8 cellular contexts compared by ENCODE assay signal in genomic region chr19:1258707-1259205, GRCh38. TPM values are rescaled to one million over a fixed set of nuclear protein-coding genes. Genes with fewer than 3 reads are reported as not detected.
DNase-seq lines count a peak whose midpoint lies in the region; ATAC-seq and TF ChIP-seq lines count a peak whose summit lies in the region.

No MANE protein-coding gene starts in this region.

- H3K4me3 Mint-ChIP-seq in activated naive CD4-positive, alpha-beta T cell treated with anti-CD3 and anti-CD28 coated beads, Interleukin-2, amount 50 U/mL, for 24 hours, result peak overlapping the region; percentile 86
- peak overlapping the region; percentile 86 for H3K4me3 Mint-ChIP-seq in activated naive CD8-positive, alpha-beta T cell treated with anti-CD3 and anti-CD28 coated beads for 36 hours
- H3K4me3 Mint-ChIP-seq in type B pancreatic cell, result peak overlapping the region; percentile 59

- H3K27ac ChIP-seq in lung (ENCODE audit: low read depth in 1 of 2, low read length in 1 of 2), result peak overlapping the region; percentile 83 to 97

- peak overlapping the region; percentile 92 for H3K27ac Mint-ChIP-seq in activated naive CD4-positive, alpha-beta T cell treated with anti-CD3 and anti-CD28 coated beads, Interleukin-2, amount 50 U/mL, for 24 hours
- H3K27ac Mint-ChIP-seq in activated naive CD8-positive, alpha-beta T cell treated with anti-CD3 and anti-CD28 coated beads for 36 hours, result peak overlapping the region; percentile 96
- H3K27ac Mint-ChIP-seq in type B pancreatic cell, result peak overlapping the region; percentile 96

- H3K4me1 Mint-ChIP-seq in activated naive CD4-positive, alpha-beta T cell treated with anti-CD3 and anti-CD28 coated beads, Interleukin-2, amount 50 U/mL, for 24 hours, result peaks cover 50% of the 10 kb centered on the region
- H3K4me1 Mint-ChIP-seq in activated naive CD8-positive, alpha-beta T cell treated with anti-CD3 and anti-CD28 coated beads for 36 hours, result peaks cover 48% of the 10 kb centered on the region
- H3K4me1 Mint-ChIP-seq in type B pancreatic cell (ENCODE audit: unreplicated experiment), result peaks cover 36% of the 10 kb centered on the region

- H3K4me3 ChIP-seq in lung, result no peak overlapping the region

- no peak for DNase-seq in activated naive CD4-positive, alpha-beta T cell treated with anti-CD3 and anti-CD28 coated beads, Interleukin-2, amount 50 U/mL, for 16 hours
- no peak for DNase-seq in activated naive CD8-positive, alpha-beta T cell treated with anti-CD3 and anti-CD28 coated beads for 36 hours
- DNase-seq in lung (ENCODE audit: low spot score) (no peak), type B pancreatic cell (ENCODE audit: extremely low spot score, unreplicated experiment) (no peak)

- H3K36me3 Mint-ChIP-seq in activated naive CD4-positive, alpha-beta T cell treated with anti-CD3 and anti-CD28 coated beads, Interleukin-2, amount 50 U/mL, for 24 hours, result peaks cover 1% of the 10 kb centered on the region
- H3K36me3 Mint-ChIP-seq in activated naive CD8-positive, alpha-beta T cell treated with anti-CD3 and anti-CD28 coated beads for 36 hours, result peaks cover 24% of the 10 kb centered on the region
- H3K36me3 Mint-ChIP-seq in type B pancreatic cell, result peaks cover 10% of the 10 kb centered on the region

- ATAC-seq in lung (ENCODE audit: insufficient read depth, low FRiP score) (no peak), GM21381 (IDR thresholded peaks at IDR 0.05; ENCODE audit: unreplicated experiment) (no peak), HG03439 (IDR thresholded peaks at IDR 0.05; ENCODE audit: unreplicated experiment) (no peak), GM21786 (IDR thresholded peaks at IDR 0.05; ENCODE audit: unreplicated experiment) (no peak)

- H3K9me3 ChIP-seq in lung (ENCODE audit: control insufficient read depth in 2 of 2, insufficient read depth in 1 of 2, low read length in 1 of 2), result no peaks in the 10 kb centered on the region

- no peaks in the 10 kb centered on the region for H3K9me3 Mint-ChIP-seq in activated naive CD4-positive, alpha-beta T cell treated with anti-CD3 and anti-CD28 coated beads, Interleukin-2, amount 50 U/mL, for 24 hours
- no peaks in the 10 kb centered on the region for H3K9me3 Mint-ChIP-seq in activated naive CD8-positive, alpha-beta T cell treated with anti-CD3 and anti-CD28 coated beads for 36 hours
- no peaks in the 10 kb centered on the region for H3K9me3 Mint-ChIP-seq in type B pancreatic cell

- no peaks in the 10 kb centered on the region for H3K27me3 Mint-ChIP-seq in activated naive CD4-positive, alpha-beta T cell treated with anti-CD3 and anti-CD28 coated beads, Interleukin-2, amount 50 U/mL, for 24 hours
- no peaks in the 10 kb centered on the region for H3K27me3 Mint-ChIP-seq in activated naive CD8-positive, alpha-beta T cell treated with anti-CD3 and anti-CD28 coated beads for 36 hours
- no peaks in the 10 kb centered on the region for H3K27me3 Mint-ChIP-seq in type B pancreatic cell

- WGBS in lung, 2 donors, result 13 to 25% methylated on average over 15 of the region's 15 CpGs

- no peak for TF ChIP-seq CTCF in lung (IDR thresholded peaks at IDR 0.05; ENCODE audit: control extremely low read depth, extremely low read depth)
- TF ChIP-seq CTCF in type B pancreatic cell (conservative IDR thresholded peaks at IDR 0.05), result no peak

- H3K27me3 ChIP-seq in lung (ENCODE audit: control insufficient read depth, insufficient read depth), result no peaks in the 10 kb centered on the region

- H3K36me3 ChIP-seq in lung (ENCODE audit: control insufficient read depth in 2 of 2, insufficient read depth in 2 of 2, low read length in 2 of 2), result peaks cover 22 to 37% of the 10 kb centered on the region in 2 donors

- peaks cover 4 to 51% of the 10 kb centered on the region in 2 donors for H3K4me1 ChIP-seq in lung (ENCODE audit: control insufficient read depth in 2 of 2, insufficient read depth in 2 of 2, low read length in 2 of 2)

RNA-seq across cellular contexts. Expression of gene MIDN, which starts 10.4 kb away (rescaled TPM):
- 10 to 100 TPM; 29.3 to 29.6 TPM for total RNA-seq in activated naive CD8-positive, alpha-beta T cell treated with anti-CD3 and anti-CD28 coated beads for 36 hours
- 100 to 1,000 TPM in 1 of 2 donors, 10 to 100 TPM in 1; 39.7 to 185 TPM for total RNA-seq in lung
- polyA plus RNA-seq in lung, result 10 to 100 TPM; 49.3 to 68.0 TPM
- 122 and 127 TPM in 2 replicates for total RNA-seq in type B pancreatic cell (ENCODE audit: low replicate concordance)

RNA-seq across cellular contexts. Expression of gene CIRBP, which starts 10.4 kb away (rescaled TPM):
- 100 to 1,000 TPM; 208 to 216 TPM for total RNA-seq in activated naive CD8-positive, alpha-beta T cell treated with anti-CD3 and anti-CD28 coated beads for 36 hours
- total RNA-seq in lung (100 to 1,000 TPM; 435 to 443 TPM), type B pancreatic cell (ENCODE audit: low replicate concordance) (316 and 421 TPM in 2 replicates)
- polyA plus RNA-seq in lung, result 100 to 1,000 TPM; 313 to 488 TPM

RNA-seq across cellular contexts. Expression of gene FAM174C, which starts 16.6 kb away (rescaled TPM):
- 100 to 1,000 TPM in 1 of 2 experiments, 10 to 100 TPM in 1; 99.8 to 101 TPM for total RNA-seq in activated naive CD8-positive, alpha-beta T cell treated with anti-CD3 and anti-CD28 coated beads for 36 hours
- 10 to 100 TPM; 17.5 to 66.5 TPM for total RNA-seq in lung
- polyA plus RNA-seq in lung, result 10 to 100 TPM; 72.3 to 89.3 TPM
- total RNA-seq in type B pancreatic cell (ENCODE audit: low replicate concordance), result 30.6 and 36.4 TPM in 2 replicates

RNA-seq across cellular contexts. Expression of gene ATP5F1D, which starts 17.2 kb away (rescaled TPM):
- 100 to 1,000 TPM; 175 to 177 TPM for total RNA-seq in activated naive CD8-positive, alpha-beta T cell treated with anti-CD3 and anti-CD28 coated beads for 36 hours
- total RNA-seq in lung, result 100 to 1,000 TPM in 1 of 2 donors, 10 to 100 TPM in 1; 27.1 to 217 TPM
- 100 to 1,000 TPM; 157 to 266 TPM for polyA plus RNA-seq in lung
- total RNA-seq in type B pancreatic cell (ENCODE audit: low replicate concordance), result 165 and 197 TPM in 2 replicates

RNA-seq across cellular contexts. Expression of gene CBARP, which starts 21.0 kb away (rescaled TPM):
- total RNA-seq in activated naive CD8-positive, alpha-beta T cell treated with anti-CD3 and anti-CD28 coated beads for 36 hours, result under 1 TPM; 0.33 to 0.46 TPM
- total RNA-seq in lung (under 1 TPM; 0.23 to 0.83 TPM), type B pancreatic cell (ENCODE audit: low replicate concordance) (8.9 and 10.8 TPM in 2 replicates)
- polyA plus RNA-seq in lung, result under 1 TPM; 0.41 to 0.77 TPM
